26 cellular contexts compared by ENCODE assay signal in genomic region chr12:22252057-22252456, GRCh38.
"Had no signal": no experiment of that assay in that cellular context is flagged by ENCODE, and none has a peak within 500 bp of the region (broad histone marks: within the 10 kb centered on the region; RNA-seq: fewer than 3 reads in every experiment).

No MANE protein-coding gene starts in this region.

- H3K36me3 ChIP-seq: colonic mucosa, esophagus squamous epithelium, gastrocnemius medialis, heart right ventricle, left ventricle myocardium inferior, lower lobe of right lung had no signal

- H3K4me3 ChIP-seq: colonic mucosa, esophagus squamous epithelium, gastrocnemius medialis, heart right ventricle, left ventricle myocardium inferior, lower lobe of right lung, mucosa of descending colon had no signal

- DNase-seq: colonic mucosa; cortex of kidney; effector CD8-positive, alpha-beta T cell; effector memory CD8-positive, alpha-beta T cell; endodermal cell; erythroblast; esophagus squamous epithelium; foreskin fibroblast; foreskin melanocyte; gastrocnemius medialis; glutamatergic neuron; head of caudate nucleus; heart right ventricle; hippocampal formation; islet precursor cell; kidney; kidney glomerular epithelial cell; left colon; left ventricle myocardium inferior; lower lobe of right lung; mesenchymal stem cell; mucosa of descending colon; naive B cell had no signal

- H3K27me3 ChIP-seq: colonic mucosa, esophagus squamous epithelium, gastrocnemius medialis, heart right ventricle had no signal

- H3K27ac ChIP-seq: colonic mucosa, epithelial cell of prostate, esophagus squamous epithelium, gastrocnemius medialis, heart right ventricle, left ventricle myocardium inferior, lower lobe of right lung had no signal

- H3K9me3 ChIP-seq: colonic mucosa, esophagus squamous epithelium, gastrocnemius medialis, left ventricle myocardium inferior, lower lobe of right lung, mucosa of descending colon had no signal

- H3K4me1 ChIP-seq: colonic mucosa, gastrocnemius medialis, lower lobe of right lung had no signal

- ATAC-seq: effector memory CD8-positive, alpha-beta T cell; esophagus mucosa; gastrocnemius medialis; left colon; left lobe of liver; lower lobe of right lung; mucosa of descending colon had no signal
